Comparison of ENCODE assay signal across 1 cellular context in the genomic region with DNA sequence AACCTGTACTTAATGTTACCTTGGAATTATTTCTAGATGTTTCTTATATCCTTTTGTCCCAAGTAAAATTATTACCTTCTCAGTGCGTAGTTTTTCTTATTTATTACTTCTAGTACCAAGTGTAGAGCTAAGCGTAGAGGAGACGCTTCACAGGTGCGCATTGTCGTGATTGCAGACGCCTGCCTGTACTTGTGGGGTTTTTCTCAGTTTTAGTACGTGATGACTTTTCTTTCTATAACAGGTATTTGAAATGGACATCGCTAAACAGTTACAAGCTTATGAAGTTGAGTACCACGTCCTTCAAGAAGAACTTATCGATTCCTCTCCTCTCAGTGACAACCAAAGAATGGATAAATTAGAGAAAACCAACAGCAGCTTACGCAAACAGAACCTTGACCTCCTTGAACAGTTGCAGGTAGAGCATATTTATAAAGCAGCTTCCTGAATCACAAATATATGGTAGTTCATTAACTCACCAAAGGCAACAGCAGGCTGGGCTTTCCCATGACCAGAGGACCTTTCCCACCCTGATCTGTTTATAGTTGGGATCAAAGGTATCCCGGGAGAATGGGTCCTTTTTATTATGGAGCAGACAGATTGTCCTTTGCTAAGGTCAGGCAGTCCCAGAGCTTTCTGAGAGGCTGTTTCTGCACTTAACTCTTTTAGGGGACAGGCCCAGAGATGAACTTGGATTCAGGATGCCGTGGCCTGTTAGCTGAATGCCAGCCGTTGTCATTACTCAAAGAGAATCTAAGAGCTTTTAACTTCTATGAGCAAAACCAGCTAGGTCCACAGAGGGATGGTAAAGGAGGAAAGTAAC.
A peak's percentile ranks its signal among the peaks of the same experiment; 100 is the strongest.
TF ChIP-seq lines count a peak whose summit lies in the region.

No MANE protein-coding gene starts in this region.

TF ChIP-seq in HepG2, 621 proteins besides CTCF, POLR2A, EP300 and RAD21 (continued from another document and continues in another):
- peak; percentile 18; the same call in 1 of the 2 replicates for TF ChIP-seq CREB1 (IDR thresholded peaks at IDR 0.05)
- peak; percentile 89 for TF ChIP-seq CREB1 (CRISPR knock-in tag; IDR thresholded peaks at IDR 0.05)
- TF ChIP-seq RFX3 (CRISPR knock-in tag; IDR thresholded peaks at IDR 0.05), result peak; percentile 47; the same call in 1 of the 2 replicates
- TF ChIP-seq YY1 (IDR thresholded peaks at IDR 0.05; ENCODE audit: insufficient read depth, insufficient replicate concordance, low read depth, low read length), result peak; percentile 65
- no peak; the same call in 1 of the 2 replicates for TF ChIP-seq ZBTB38 (CRISPR knock-in tag; IDR thresholded peaks at IDR 0.05)
- TF ChIP-seq, protein P1, sequence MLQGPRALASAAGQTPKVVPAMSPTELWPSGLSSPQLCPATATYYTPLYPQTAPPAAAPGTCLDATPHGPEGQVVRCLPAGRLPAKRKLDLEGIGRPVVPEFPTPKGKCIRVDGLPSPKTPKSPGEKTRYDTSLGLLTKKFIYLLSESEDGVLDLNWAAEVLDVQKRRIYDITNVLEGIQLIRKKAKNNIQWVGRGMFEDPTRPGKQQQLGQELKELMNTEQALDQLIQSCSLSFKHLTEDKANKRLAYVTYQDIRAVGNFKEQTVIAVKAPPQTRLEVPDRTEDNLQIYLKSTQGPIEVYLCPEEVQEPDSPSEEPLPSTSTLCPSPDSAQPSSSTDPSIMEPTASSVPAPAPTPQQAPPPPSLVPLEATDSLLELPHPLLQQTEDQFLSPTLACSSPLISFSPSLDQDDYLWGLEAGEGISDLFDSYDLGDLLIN (CRISPR knock-in tag; IDR thresholded peaks at IDR 0.05; ENCODE audit: borderline replicate concordance), result no peak
- TF ChIP-seq, protein P2, sequence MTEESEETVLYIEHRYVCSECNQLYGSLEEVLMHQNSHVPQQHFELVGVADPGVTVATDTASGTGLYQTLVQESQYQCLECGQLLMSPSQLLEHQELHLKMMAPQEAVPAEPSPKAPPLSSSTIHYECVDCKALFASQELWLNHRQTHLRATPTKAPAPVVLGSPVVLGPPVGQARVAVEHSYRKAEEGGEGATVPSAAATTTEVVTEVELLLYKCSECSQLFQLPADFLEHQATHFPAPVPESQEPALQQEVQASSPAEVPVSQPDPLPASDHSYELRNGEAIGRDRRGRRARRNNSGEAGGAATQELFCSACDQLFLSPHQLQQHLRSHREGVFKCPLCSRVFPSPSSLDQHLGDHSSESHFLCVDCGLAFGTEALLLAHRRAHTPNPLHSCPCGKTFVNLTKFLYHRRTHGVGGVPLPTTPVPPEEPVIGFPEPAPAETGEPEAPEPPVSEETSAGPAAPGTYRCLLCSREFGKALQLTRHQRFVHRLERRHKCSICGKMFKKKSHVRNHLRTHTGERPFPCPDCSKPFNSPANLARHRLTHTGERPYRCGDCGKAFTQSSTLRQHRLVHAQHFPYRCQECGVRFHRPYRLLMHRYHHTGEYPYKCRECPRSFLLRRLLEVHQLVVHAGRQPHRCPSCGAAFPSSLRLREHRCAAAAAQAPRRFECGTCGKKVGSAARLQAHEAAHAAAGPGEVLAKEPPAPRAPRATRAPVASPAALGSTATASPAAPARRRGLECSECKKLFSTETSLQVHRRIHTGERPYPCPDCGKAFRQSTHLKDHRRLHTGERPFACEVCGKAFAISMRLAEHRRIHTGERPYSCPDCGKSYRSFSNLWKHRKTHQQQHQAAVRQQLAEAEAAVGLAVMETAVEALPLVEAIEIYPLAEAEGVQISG (CRISPR knock-in tag; IDR thresholded peaks at IDR 0.05), result peak; percentile 86
- TF ChIP-seq HMGA1 (CRISPR knock-in tag; conservative IDR thresholded peaks at IDR 0.05), result no peak
- TF ChIP-seq CHD4 (IDR thresholded peaks at IDR 0.05; ENCODE audit: borderline replicate concordance, low read length), result no peak; the same call in 1 of the 2 replicates
- no peak for TF ChIP-seq NR1H2 (CRISPR knock-in tag; IDR thresholded peaks at IDR 0.05; ENCODE audit: borderline replicate concordance, low read depth)
- no peak; the same call in 1 of the 2 replicates for TF ChIP-seq FOSL1 (CRISPR knock-in tag; IDR thresholded peaks at IDR 0.05; ENCODE audit: borderline replicate concordance)
- TF ChIP-seq ZNF333 (CRISPR knock-in tag; IDR thresholded peaks at IDR 0.05; ENCODE audit: borderline replicate concordance), result no peak
- TF ChIP-seq SIN3B (IDR thresholded peaks at IDR 0.05; ENCODE audit: low read length), result no peak
- TF ChIP-seq ZFP90 (CRISPR knock-in tag; IDR thresholded peaks at IDR 0.05; ENCODE audit: borderline replicate concordance), result no peak
- TF ChIP-seq ZNF329 (CRISPR knock-in tag; IDR thresholded peaks at IDR 0.05; ENCODE audit: low read depth), result no peak
- no peak for TF ChIP-seq ZBTB26 (CRISPR knock-in tag; IDR thresholded peaks at IDR 0.05; ENCODE audit: borderline replicate concordance)
- TF ChIP-seq, protein P3, sequence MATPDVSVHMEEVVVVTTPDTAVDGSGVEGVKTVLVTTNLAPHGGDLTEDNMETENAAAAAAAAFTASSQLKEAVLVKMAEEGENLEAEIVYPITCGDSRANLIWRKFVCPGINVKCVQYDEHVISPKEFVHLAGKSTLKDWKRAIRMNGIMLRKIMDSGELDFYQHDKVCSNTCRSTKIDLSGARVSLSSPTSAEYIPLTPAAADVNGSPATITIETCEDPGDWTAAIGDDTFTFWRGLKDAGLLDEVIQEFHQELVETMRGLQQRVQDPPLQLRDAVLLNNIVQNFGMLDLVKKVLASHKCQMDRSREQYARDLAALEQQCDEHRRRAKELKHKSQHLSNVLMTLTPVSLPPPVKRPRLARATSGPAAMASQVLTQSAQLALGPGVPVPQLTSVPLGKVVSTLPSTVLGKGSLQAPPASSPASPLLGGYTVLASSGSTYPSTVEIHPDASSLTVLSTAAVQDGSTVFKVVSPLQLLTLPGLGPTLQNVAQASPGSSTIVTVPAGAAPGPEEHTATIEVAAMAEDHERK (CRISPR knock-in tag; IDR thresholded peaks at IDR 0.05; ENCODE audit: low read depth), result no peak
- TF ChIP-seq ZNF326 (CRISPR knock-in tag; IDR thresholded peaks at IDR 0.05; ENCODE audit: borderline replicate concordance), result no peak
- no peak for TF ChIP-seq ZBTB3 (CRISPR knock-in tag; IDR thresholded peaks at IDR 0.05; ENCODE audit: borderline replicate concordance, low read depth)
- TF ChIP-seq TBX2 (CRISPR knock-in tag; IDR thresholded peaks at IDR 0.05; ENCODE audit: borderline replicate concordance), result peak; percentile 99
- TF ChIP-seq ZNF629 (CRISPR knock-in tag; conservative IDR thresholded peaks at IDR 0.05), result peak; percentile 68
- TF ChIP-seq RBM22 (optimal IDR thresholded peaks at IDR 0.05; ENCODE audit: low read length), result no peak
- no peak for TF ChIP-seq MAFK (conservative IDR thresholded peaks at IDR 0.05 in 1 of 2, IDR thresholded peaks at IDR 0.05 in 1 of 2; ENCODE audit: low read length in 2 of 2)
- TF ChIP-seq ZNF800 (CRISPR knock-in tag; IDR thresholded peaks at IDR 0.05), result no peak
- no peak for TF ChIP-seq THAP8 (CRISPR knock-in tag; IDR thresholded peaks at IDR 0.05; ENCODE audit: borderline replicate concordance)
- peak; percentile 29; the same call in 1 of the 2 replicates for TF ChIP-seq ZNF543 (CRISPR knock-in tag; IDR thresholded peaks at IDR 0.05)
- TF ChIP-seq ZNF781 (CRISPR knock-in tag; IDR thresholded peaks at IDR 0.05; ENCODE audit: borderline replicate concordance, not compliant biosample characterization), result no peak
- TF ChIP-seq ZSCAN22 (CRISPR knock-in tag; IDR thresholded peaks at IDR 0.05), result no peak
- peak; percentile 73; the same call in 1 of the 2 replicates for TF ChIP-seq ERF (CRISPR knock-in tag; IDR thresholded peaks at IDR 0.05)
- TF ChIP-seq ARNT2 (CRISPR knock-in tag; IDR thresholded peaks at IDR 0.05; ENCODE audit: low read depth), result 0 out of 2 replicates have a peak, but pooled peaks have one; percentile 49
- TF ChIP-seq SIX1 (CRISPR knock-in tag; IDR thresholded peaks at IDR 0.05; ENCODE audit: borderline replicate concordance), result peak; percentile 84
- TF ChIP-seq ZNF251 (CRISPR knock-in tag; IDR thresholded peaks at IDR 0.05), result no peak
- 0 out of 2 replicates have a peak, but pooled peaks have one; percentile 84 for TF ChIP-seq KLF9 (CRISPR knock-in tag; IDR thresholded peaks at IDR 0.05; ENCODE audit: low read depth)
- no peak for TF ChIP-seq ZNF383 (CRISPR knock-in tag; IDR thresholded peaks at IDR 0.05; ENCODE audit: borderline replicate concordance)
- TF ChIP-seq STAG1 (CRISPR knock-in tag; IDR thresholded peaks at IDR 0.05), result peak; percentile 8
- TF ChIP-seq, protein P4, sequence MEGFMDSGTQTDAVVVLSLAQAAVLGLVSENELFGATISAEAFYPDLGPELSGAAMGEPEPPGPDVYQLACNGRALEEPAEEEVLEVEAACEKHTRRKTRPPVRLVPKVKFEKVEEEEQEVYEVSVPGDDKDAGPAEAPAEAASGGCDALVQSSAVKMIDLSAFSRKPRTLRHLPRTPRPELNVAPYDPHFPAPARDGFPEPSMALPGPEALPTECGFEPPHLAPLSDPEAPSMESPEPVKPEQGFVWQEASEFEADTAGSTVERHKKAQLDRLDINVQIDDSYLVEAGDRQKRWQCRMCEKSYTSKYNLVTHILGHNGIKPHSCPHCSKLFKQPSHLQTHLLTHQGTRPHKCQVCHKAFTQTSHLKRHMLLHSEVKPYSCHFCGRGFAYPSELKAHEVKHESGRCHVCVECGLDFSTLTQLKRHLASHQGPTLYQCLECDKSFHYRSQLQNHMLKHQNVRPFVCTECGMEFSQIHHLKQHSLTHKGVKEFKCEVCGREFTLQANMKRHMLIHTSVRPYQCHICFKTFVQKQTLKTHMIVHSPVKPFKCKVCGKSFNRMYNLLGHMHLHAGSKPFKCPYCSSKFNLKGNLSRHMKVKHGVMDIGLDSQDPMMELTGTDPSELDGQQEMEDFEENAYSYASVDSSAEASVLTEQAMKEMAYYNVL (CRISPR knock-in tag; IDR thresholded peaks at IDR 0.05; ENCODE audit: borderline replicate concordance), result peak; percentile 95
- TF ChIP-seq ESRRA (CRISPR knock-in tag; IDR thresholded peaks at IDR 0.05; ENCODE audit: low read depth), result peak; percentile 90
- TF ChIP-seq, protein P5, sequence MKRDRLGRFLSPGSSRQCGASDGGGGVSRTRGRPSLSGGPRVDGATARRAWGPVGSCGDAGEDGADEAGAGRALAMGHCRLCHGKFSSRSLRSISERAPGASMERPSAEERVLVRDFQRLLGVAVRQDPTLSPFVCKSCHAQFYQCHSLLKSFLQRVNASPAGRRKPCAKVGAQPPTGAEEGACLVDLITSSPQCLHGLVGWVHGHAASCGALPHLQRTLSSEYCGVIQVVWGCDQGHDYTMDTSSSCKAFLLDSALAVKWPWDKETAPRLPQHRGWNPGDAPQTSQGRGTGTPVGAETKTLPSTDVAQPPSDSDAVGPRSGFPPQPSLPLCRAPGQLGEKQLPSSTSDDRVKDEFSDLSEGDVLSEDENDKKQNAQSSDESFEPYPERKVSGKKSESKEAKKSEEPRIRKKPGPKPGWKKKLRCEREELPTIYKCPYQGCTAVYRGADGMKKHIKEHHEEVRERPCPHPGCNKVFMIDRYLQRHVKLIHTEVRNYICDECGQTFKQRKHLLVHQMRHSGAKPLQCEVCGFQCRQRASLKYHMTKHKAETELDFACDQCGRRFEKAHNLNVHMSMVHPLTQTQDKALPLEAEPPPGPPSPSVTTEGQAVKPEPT (CRISPR knock-in tag; IDR thresholded peaks at IDR 0.05; ENCODE audit: low read depth), result no peak
- peak; percentile 53; the same call in 1 of the 2 replicates for TF ChIP-seq GATAD1 (CRISPR knock-in tag; IDR thresholded peaks at IDR 0.05)
- no peak for TF ChIP-seq TAF1 (CRISPR knock-in tag; IDR thresholded peaks at IDR 0.05)
- TF ChIP-seq NFRKB (IDR thresholded peaks at IDR 0.05), result no peak
- TF ChIP-seq ZKSCAN1 (IDR thresholded peaks at IDR 0.05; ENCODE audit: low read length), result no peak
- TF ChIP-seq ZNF816 (CRISPR knock-in tag; IDR thresholded peaks at IDR 0.05; ENCODE audit: borderline replicate concordance), result no peak
- 0 out of 2 replicates have a peak, but pooled peaks have one; percentile 52 for TF ChIP-seq KDM1A (CRISPR knock-in tag; IDR thresholded peaks at IDR 0.05)
- no peak for TF ChIP-seq ZNF430 (CRISPR knock-in tag; IDR thresholded peaks at IDR 0.05)
- TF ChIP-seq, protein P6, sequence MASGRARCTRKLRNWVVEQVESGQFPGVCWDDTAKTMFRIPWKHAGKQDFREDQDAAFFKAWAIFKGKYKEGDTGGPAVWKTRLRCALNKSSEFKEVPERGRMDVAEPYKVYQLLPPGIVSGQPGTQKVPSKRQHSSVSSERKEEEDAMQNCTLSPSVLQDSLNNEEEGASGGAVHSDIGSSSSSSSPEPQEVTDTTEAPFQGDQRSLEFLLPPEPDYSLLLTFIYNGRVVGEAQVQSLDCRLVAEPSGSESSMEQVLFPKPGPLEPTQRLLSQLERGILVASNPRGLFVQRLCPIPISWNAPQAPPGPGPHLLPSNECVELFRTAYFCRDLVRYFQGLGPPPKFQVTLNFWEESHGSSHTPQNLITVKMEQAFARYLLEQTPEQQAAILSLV (CRISPR knock-in tag; IDR thresholded peaks at IDR 0.05; ENCODE audit: borderline replicate concordance), result no peak
